8 cellular contexts compared by ENCODE assay signal in the genomic region with DNA sequence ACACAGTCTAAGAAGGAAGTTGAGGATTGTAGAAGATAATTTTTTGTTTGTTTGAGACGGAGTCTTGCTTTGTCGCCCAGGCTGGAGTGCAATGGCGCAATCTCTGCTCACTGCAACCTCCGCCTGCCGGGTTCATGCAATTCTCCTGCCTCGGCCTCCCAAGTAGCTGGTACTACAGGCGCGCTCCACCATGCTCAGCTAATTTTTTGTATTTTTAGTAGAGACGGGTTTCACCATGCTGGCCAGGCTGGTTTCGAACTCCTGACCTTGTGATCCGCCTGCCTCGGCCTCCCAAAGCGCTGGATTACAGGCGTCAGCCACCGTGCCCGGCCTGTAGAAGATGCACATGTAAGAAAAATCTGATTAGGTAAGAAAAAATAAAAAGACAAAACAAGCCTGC. TPM values are rescaled to one million over a fixed set of nuclear protein-coding genes. Genes with fewer than 3 reads are reported as not detected.
DNase-seq lines count a peak whose midpoint lies in the region; ATAC-seq and TF ChIP-seq lines count a peak whose summit lies in the region.
"Not testable (repeated sequence)": the region's sequence is repeated elsewhere in the genome, so short reads cannot be mapped to it uniquely, and the experiment has no call there.

No MANE protein-coding gene starts in this region.

- H3K36me3 ChIP-seq in MM.1S (replicated peaks; ENCODE audit: insufficient read depth, low read length); psoas muscle (ENCODE audit: insufficient read depth in 1 of 2, low read depth in 1 of 2); vagina: not testable (repeated sequence)
- H3K36me3 ChIP-seq in esophagus squamous epithelium (peaks cover 0 to 44% (median 0%) of the 10 kb centered on the region in 3 donors), lower lobe of right lung (peaks cover 37% of the 10 kb centered on the region)

- peaks cover 24% of the 10 kb centered on the region for H3F3A ChIP-seq in MM.1S (ENCODE audit: insufficient read depth, low read length)

- POLR2A ChIA-PET in activated B cell treated with CpG ODN at 0.5 μM for 24 hours (lab: Charles Lee): interaction anchor here (3.3 to 3.9 kb wide), 4 partner anchors 13 to 249 kb away, joined by 23 to 59 read pairs (median 42); partner anchors contain the start of genes HEXA and PKM

- not testable (repeated sequence) for H3K27ac Mint-ChIP-seq in Calu3 (ENCODE audit: unreplicated experiment)
- peak overlapping the region; percentile 61 for H3K27ac Mint-ChIP-seq in activated B cell treated with CpG ODN at 0.5 μM for 24 hours

- H3K4me1 ChIP-seq in MM.1S (ENCODE audit: low read length): peaks cover 18% of the 10 kb centered on the region
- H3K4me1 ChIP-seq in esophagus squamous epithelium: peaks cover 16 to 72% (median 31%) of the 10 kb centered on the region in 3 donors
- peaks cover 68% of the 10 kb centered on the region for H3K4me1 ChIP-seq in lower lobe of right lung
- H3K4me1 ChIP-seq in psoas muscle: peaks cover 43% of the 10 kb centered on the region
- H3K4me1 ChIP-seq in vagina: peaks cover 66% of the 10 kb centered on the region

- not testable (repeated sequence) for H3K27ac ChIP-seq in MM.1S (ENCODE audit: low read length)
- H3K27ac ChIP-seq in esophagus squamous epithelium: peak overlapping the region in 3 of 4 donors; percentile 99 to 100 (median 99)
- H3K27ac ChIP-seq in lower lobe of right lung: peak overlapping the region; percentile 100
- peak overlapping the region; percentile 100 for H3K27ac ChIP-seq in psoas muscle
- peak overlapping the region; percentile 100 for H3K27ac ChIP-seq in vagina

- not testable (repeated sequence) for H3K27me3 ChIP-seq in MM.1S (replicated peaks; ENCODE audit: insufficient read depth, low read length); esophagus squamous epithelium; lower lobe of right lung (ENCODE audit: low read depth); psoas muscle (ENCODE audit: insufficient read depth in 3 of 3, low read length in 2 of 3); vagina

- peak overlapping the region; percentile 87 for H3K4me2 ChIP-seq in MM.1S (ENCODE audit: low read depth, low read length)

- H3K79me2 ChIP-seq in MM.1S (ENCODE audit: low read length): peaks cover 66% of the 10 kb centered on the region

- H3K9me3 ChIP-seq in MM.1S (replicated peaks; ENCODE audit: insufficient read depth, low read length); esophagus squamous epithelium; lower lobe of right lung; psoas muscle; vagina: not testable (repeated sequence)

- peaks cover 19% of the 10 kb centered on the region for H4K20me1 ChIP-seq in MM.1S (ENCODE audit: insufficient read depth, low read length)

- not testable (repeated sequence) for H2AFZ ChIP-seq in MM.1S (ENCODE audit: low read length)

- H3K9me2 ChIP-seq in MM.1S (replicated peaks; ENCODE audit: insufficient read depth, low read length): not testable (repeated sequence)

- CTCF ChIA-PET in Calu3 (lab: Charles Lee): interaction anchor here (2.0 kb wide), 1 partner anchor 9 kb away, joined by 4 read pairs; no protein-coding TSS in a partner anchor
- CTCF ChIA-PET in activated B cell treated with CpG ODN at 0.5 μM for 24 hours (lab: Charles Lee): not testable (repeated sequence)

- ATAC-seq in activated B cell treated with CpG ODN at 0.5 μM for 24 hours (ENCODE audit: low read depth); lower lobe of right lung; psoas muscle: not testable (repeated sequence)

- H3K36me3 Mint-ChIP-seq in Calu3 (ENCODE audit: insufficient read depth, unreplicated experiment) (peaks cover 73% of the 10 kb centered on the region), activated B cell treated with CpG ODN at 0.5 μM for 24 hours (ENCODE audit: low read depth) (peaks cover 47% of the 10 kb centered on the region)

- TF ChIP-seq CTCF in Calu3 (IDR thresholded peaks at IDR 0.05; ENCODE audit: unreplicated experiment); MM.1S (IDR thresholded peaks at IDR 0.05; ENCODE audit: low read length); activated B cell treated with CpG ODN at 0.5 μM for 24 hours (IDR thresholded peaks at IDR 0.05); astrocyte of the spinal cord (IDR thresholded peaks at IDR 0.05; ENCODE audit: low read depth, low read length); esophagus squamous epithelium (IDR thresholded peaks at IDR 0.05); lower lobe of right lung (IDR thresholded peaks at IDR 0.05); psoas muscle (IDR thresholded peaks at IDR 0.05); vagina (IDR thresholded peaks at IDR 0.05): not testable (repeated sequence)

- H3K4me3 Mint-ChIP-seq in Calu3 (ENCODE audit: low read depth, unreplicated experiment) (peak overlapping the region; percentile 90), activated B cell treated with CpG ODN at 0.5 μM for 24 hours (peak overlapping the region; percentile 54)

- H3K9ac ChIP-seq in MM.1S (ENCODE audit: low read length): peak overlapping the region; percentile 100; the same call in 1 of the 2 replicates

- not testable (repeated sequence) for H3K4me1 Mint-ChIP-seq in Calu3 (ENCODE audit: low read depth, unreplicated experiment)
- peaks cover 55% of the 10 kb centered on the region for H3K4me1 Mint-ChIP-seq in activated B cell treated with CpG ODN at 0.5 μM for 24 hours

- H3K9me3 Mint-ChIP-seq in Calu3 (ENCODE audit: low read depth, unreplicated experiment); activated B cell treated with CpG ODN at 0.5 μM for 24 hours: not testable (repeated sequence)

- TF ChIP-seq POLR2A in esophagus squamous epithelium (IDR thresholded peaks at IDR 0.05); vagina (IDR thresholded peaks at IDR 0.05): not testable (repeated sequence)

- TSS peak; percentile 33 for BruUV-seq in Calu3 (replicated peaks; lab: Mats Ljungman, UMichigan)

- DNase-seq in Calu3; MM.1S; activated B cell treated with CpG ODN at 0.5 μM for 24 hours; astrocyte of the spinal cord (ENCODE audit: low read depth, low spot score); esophagus squamous epithelium (lab: John Stamatoyannopoulos, UW); lower lobe of right lung; psoas muscle; vagina (ENCODE audit: extremely low spot score in 2 of 2): not testable (repeated sequence)

- 66 to 69% methylated on average over 6 to 15 of the region's 16 CpGs for WGBS in esophagus squamous epithelium, 2 donors
- WGBS in psoas muscle, 3 donors: 85 to 89% (median 87%) methylated on average over 16 of the region's 16 CpGs

- not testable (repeated sequence) for H3K27me3 Mint-ChIP-seq in Calu3 (ENCODE audit: unreplicated experiment); activated B cell treated with CpG ODN at 0.5 μM for 24 hours

- in situ Hi-C loops in astrocyte of the spinal cord (cut with HindIII; ENCODE audit: low sequenced_read_pairs): not testable (repeated sequence)

- intact Hi-C loops in Calu3 (cut with micrococcal nuclease; ENCODE audit: unreplicated experiment): loop anchor here (5.0 kb wide), 1 partner anchor 56 kb away; no protein-coding TSS in a partner anchor
- intact Hi-C loops in activated B cell treated with CpG ODN at 0.5 μM for 24 hours (cut with micrococcal nuclease): loop anchor here (10.0 kb wide), 1 partner anchor 282 kb away; the partner anchor contains the start of gene GRAMD2A
- intact Hi-C loops in esophagus squamous epithelium (cut with DNase I); lower lobe of right lung (cut with DNase I); vagina (cut with DNase I): not testable (repeated sequence)
- intact Hi-C loops in psoas muscle (cut with DNase I): loop anchor here in 1 of 2 donors (10.0 kb wide), 2 partner anchors 208 to 272 kb away; partner anchors contain the start of genes BBS4 and HIGD2B

- peak overlapping the region; percentile 96 for H3K4me3 ChIP-seq in MM.1S (ENCODE audit: low read length)
- peak overlapping the region; percentile 93 for H3K4me3 ChIP-seq in astrocyte of the spinal cord (ENCODE audit: low read depth, low read length)
- H3K4me3 ChIP-seq in esophagus squamous epithelium: peak overlapping the region in 3 of 4 donors; percentile 75 to 81 (median 81)
- peak overlapping the region; percentile 90 for H3K4me3 ChIP-seq in lower lobe of right lung
- H3K4me3 ChIP-seq in psoas muscle: peak overlapping the region; percentile 90
- peak overlapping the region; percentile 10 to 92 for H3K4me3 ChIP-seq in vagina

RNA-seq across cellular contexts. Expression of gene ARIH1, which starts 2.2 kb away (rescaled TPM):
- total RNA-seq in Calu3 (2022) (179 and 181 TPM in 2 replicates), activated B cell treated with CpG ODN at 0.5 μM for 24 hours (142 and 159 TPM in 2 replicates), esophagus squamous epithelium (10 to 100 TPM; 26.2 to 40.1 (median 36.6) TPM), lower lobe of right lung (149 TPM), psoas muscle (100 to 1,000 TPM; 181 to 253 (median 204) TPM), vagina (54.8 TPM)
- 10 to 100 TPM; 35.6 to 75.6 (median 43.8) TPM for polyA plus RNA-seq in psoas muscle
